ENCODE assay signal across 12 cellular contexts in the genomic region with DNA sequence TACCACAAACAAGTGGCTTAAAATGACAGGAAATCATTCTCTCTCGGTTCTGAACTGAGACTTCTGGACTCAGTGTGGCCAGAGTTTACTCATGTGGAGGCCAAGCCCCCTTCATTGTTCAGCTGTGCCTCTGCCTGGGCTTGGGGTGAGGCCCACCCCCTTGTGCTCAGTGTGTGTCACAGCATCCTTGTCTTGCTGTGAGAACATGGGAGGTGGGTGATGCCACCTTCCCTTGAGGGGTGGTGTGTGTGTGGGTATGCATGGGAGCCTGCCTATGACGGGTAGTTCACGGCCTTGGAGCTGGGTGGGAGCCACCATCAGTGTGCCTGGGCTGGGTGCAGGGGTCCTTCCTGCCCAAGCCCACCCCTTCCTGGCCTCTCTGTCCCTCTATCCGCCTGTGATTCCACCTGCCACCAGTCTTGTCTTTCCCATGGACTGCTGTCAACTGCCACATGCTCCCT.
A peak's percentile ranks its signal among the peaks of the same experiment; 100 is the strongest.
DNase-seq lines count a peak whose midpoint lies in the region; ATAC-seq and TF ChIP-seq lines count a peak whose summit lies in the region.
"Had no signal": no experiment of that assay in that cellular context is flagged by ENCODE, and none has a peak within 500 bp of the region (broad histone marks: within the 10 kb centered on the region; RNA-seq: fewer than 3 reads in every experiment).

No MANE protein-coding gene starts in this region.

- H3K56ac ChIP-seq in H9 (ENCODE audit: insufficient read length, low read depth, low read length): no peak overlapping the region

- H3K4me1 Mint-ChIP-seq in H9 (peaks cover 0 to 8% of the 10 kb centered on the region in 2 experiments; a peak in 2 of 4 replicates), osteocyte (ENCODE audit: unreplicated experiment) (peaks cover 16% of the 10 kb centered on the region)

- no peaks in the 10 kb centered on the region for H3K79me2 ChIP-seq in H9 (ENCODE audit: insufficient read depth, low read length)

- no peaks in the 10 kb centered on the region for H3K23me2 ChIP-seq in H9 (ENCODE audit: insufficient read length, low read depth, low read length, poor library complexity, severe bottlenecking)

- no peak overlapping the region for H3K27ac ChIP-seq in H9 (ENCODE audit: insufficient read length, low read depth, low read length)

- H4K5ac ChIP-seq in H9 (ENCODE audit: insufficient read length, low read depth, low read length): no peak overlapping the region

- H2BK120ac ChIP-seq in H9 (ENCODE audit: low read depth, low read length, poor library complexity, severe bottlenecking): no peak overlapping the region

- DNase-seq in EH (ENCODE audit: low read depth): peak; percentile 9
- DNase-seq in H9: peak; percentile 32
- peak in 1 of 2 donors; percentile 14 for DNase-seq in cardiac fibroblast (ENCODE audit: low read depth in 2 of 2)
- peak in 2 of 3 donors; percentile 7 to 11 for DNase-seq in mucosa of descending colon
- DNase-seq in osteocyte (ENCODE audit: extremely low spot score, unreplicated experiment): no peak
- no peak for DNase-seq in SKM-1 (lab: John Stamatoyannopoulos, UW; ENCODE audit: unreplicated experiment)
- no peak for DNase-seq in MV-4-11 (lab: John Stamatoyannopoulos, UW)
- DNase-seq: activated CD4-positive, alpha-beta memory T cell treated with anti-CD3 and anti-CD28 coated beads for 36 hours; COR-L47; KBM-7; NCI-H526 treated with DMSO at 0.1 percent for 48 hours had no signal

- H3K9me3 ChIP-seq in H9 (ENCODE audit: control insufficient read depth, low read depth, low read length) (no peaks in the 10 kb centered on the region), mucosa of descending colon (no peaks in the 10 kb centered on the region)

- H2AK5ac ChIP-seq in H9 (ENCODE audit: insufficient read length, low read length): no peak overlapping the region

- no peak overlapping the region for H3K23ac ChIP-seq in H9 (ENCODE audit: insufficient read length, low read depth, low read length)

- H2BK20ac ChIP-seq in H9 (ENCODE audit: low read depth, low read length, poor library complexity, severe bottlenecking): no peak overlapping the region

- no peaks in the 10 kb centered on the region; a peak in 1 of 7 replicates for H3K36me3 Mint-ChIP-seq in H9 (ENCODE audit: insufficient read depth in 1 of 3, low read depth in 3 of 3)
- no peaks in the 10 kb centered on the region for H3K36me3 Mint-ChIP-seq in osteocyte (ENCODE audit: unreplicated experiment)
- H3K36me3 Mint-ChIP-seq: activated CD4-positive, alpha-beta memory T cell treated with anti-CD3 and anti-CD28 coated beads for 36 hours had no signal

- H3K14ac ChIP-seq in H9 (ENCODE audit: insufficient read depth, low read length): no peak overlapping the region

- H3K36me3 ChIP-seq in mucosa of descending colon (ENCODE audit: low read depth): no peaks in the 10 kb centered on the region

- H3K9me3 Mint-ChIP-seq in H9 (no peaks in the 10 kb centered on the region), osteocyte (ENCODE audit: unreplicated experiment) (no peaks in the 10 kb centered on the region)
- H3K9me3 Mint-ChIP-seq: activated CD4-positive, alpha-beta memory T cell treated with anti-CD3 and anti-CD28 coated beads for 36 hours had no signal

- no peak overlapping the region for H2BK12ac ChIP-seq in H9 (ENCODE audit: insufficient read length, low read depth, low read length)

- no peak overlapping the region for H3K4me3 ChIP-seq in cardiac fibroblast (replicated peaks in 1 of 2; ENCODE audit: low read depth in 2 of 2, low read length in 2 of 2)
- H3K4me3 ChIP-seq in mucosa of descending colon: no peak overlapping the region

- H3K4me3 Mint-ChIP-seq in H9 (no peak overlapping the region), osteocyte (ENCODE audit: unreplicated experiment) (no peak overlapping the region)
- H3K4me3 Mint-ChIP-seq: activated CD4-positive, alpha-beta memory T cell treated with anti-CD3 and anti-CD28 coated beads for 36 hours had no signal

- no peak overlapping the region for H3K9ac ChIP-seq in H9 (ENCODE audit: extremely low read depth, insufficient read length, low read length)

- H2AFZ ChIP-seq in H9 (ENCODE audit: low read length): no peak overlapping the region

- H2BK5ac ChIP-seq in H9 (ENCODE audit: insufficient read length, low read length): no peak overlapping the region

- no peak overlapping the region for H3K4ac ChIP-seq in H9 (ENCODE audit: low read depth, low read length)

- no peaks in the 10 kb centered on the region for H3K27me3 ChIP-seq in H9 (ENCODE audit: insufficient read depth, low read length)

- H3K18ac ChIP-seq in H9 (ENCODE audit: insufficient read length, low read depth, low read length): no peak overlapping the region

- H3K79me1 ChIP-seq in H9 (ENCODE audit: insufficient read depth, low read depth, low read length, poor library complexity, severe bottlenecking): no peaks in the 10 kb centered on the region

- no peaks in the 10 kb centered on the region for H4K20me1 ChIP-seq in H9 (ENCODE audit: control insufficient read depth, insufficient read depth, insufficient read length)

- intact Hi-C loops in mucosa of descending colon (cut with DNase I, micrococcal nuclease): no loop called here

- no CpG with 5 or more reads among the region's 4 CpGs for WGBS in H9 (ENCODE audit: extremely low coverage, insufficient read length, low lambda C conversion rate)

- H3K27me3 Mint-ChIP-seq in H9 (ENCODE audit: low read depth) (no peaks in the 10 kb centered on the region), osteocyte (ENCODE audit: unreplicated experiment) (no peaks in the 10 kb centered on the region)
- H3K27me3 Mint-ChIP-seq: activated CD4-positive, alpha-beta memory T cell treated with anti-CD3 and anti-CD28 coated beads for 36 hours had no signal

- no peak for ATAC-seq in mucosa of descending colon
- ATAC-seq in GM18517 (IDR thresholded peaks at IDR 0.05; ENCODE audit: unreplicated experiment): no peak

- peak; percentile 44 for TF ChIP-seq CTCF in H9 (conservative IDR thresholded peaks at IDR 0.05)
- peak; percentile 13 for TF ChIP-seq CTCF in cardiac fibroblast (IDR thresholded peaks at IDR 0.05; ENCODE audit: low read depth, low read length)
- TF ChIP-seq CTCF in mucosa of descending colon (IDR thresholded peaks at IDR 0.05): no peak
- no peak for TF ChIP-seq CTCF in osteocyte (IDR thresholded peaks at IDR 0.05)

- no peak overlapping the region for H2BK15ac ChIP-seq in H9 (ENCODE audit: low read depth, low read length)

- H3K27ac Mint-ChIP-seq in H9 (no peak overlapping the region; a peak in 1 of 7 replicates), osteocyte (ENCODE audit: unreplicated experiment) (no peak overlapping the region)
- H3K27ac Mint-ChIP-seq: activated CD4-positive, alpha-beta memory T cell treated with anti-CD3 and anti-CD28 coated beads for 36 hours had no signal

- no peak overlapping the region for H4K91ac ChIP-seq in H9 (ENCODE audit: insufficient read length, low read depth, low read length)

- H4K8ac ChIP-seq in H9 (replicated peaks; ENCODE audit: insufficient read length, low read depth, low read length): no peak overlapping the region

- H3K4me1 ChIP-seq in H9 (ENCODE audit: insufficient read depth, low read length): no peaks in the 10 kb centered on the region
- no peaks in the 10 kb centered on the region for H3K4me1 ChIP-seq in mucosa of descending colon (ENCODE audit: low read depth)

- H3K4me2 ChIP-seq in H9 (ENCODE audit: insufficient read depth, insufficient read length, low read length): no peak overlapping the region

- no peak overlapping the region for H3T11ph ChIP-seq in H9 (ENCODE audit: low read length)

Comparison
In these comparisons a context has a peak if more than half of its experiments do, and no peak if none do; other contexts are left out.
1. DNase-seq: peak in EH (single experiment), H9 (single experiment) and mucosa of descending colon (2 of 3); none in osteocyte (single experiment), SKM-1 (single experiment) and MV-4-11 (single experiment).
2. CTCF ChIP-seq: peak in H9 (single experiment) and cardiac fibroblast (single experiment); none in mucosa of descending colon (single experiment) and osteocyte (single experiment).